In genomic region chr10:6402960-6403359, GRCh38 we compare ENCODE assay signal across 17 cellular contexts.
DNase-seq lines count a peak whose midpoint lies in the region; ATAC-seq, FAIRE-seq and TF ChIP-seq lines count a peak whose summit lies in the region.
"Had no signal": no experiment of that assay in that cellular context is flagged by ENCODE, and none has a peak within 500 bp of the region (broad histone marks: within the 10 kb centered on the region; RNA-seq: fewer than 3 reads in every experiment).

No MANE protein-coding gene starts in this region.

- CTCF ChIA-PET in A549 (lab: Yijun Ruan, JAX) = interaction anchor here (0.8 to 10.2 kb wide), 28 partner anchors 12 to 390 kb away, joined by 3 to 332 read pairs (median 16); partner anchors contain the start of gene PFKFB3

- no peaks in the 10 kb centered on the region for H3K36me3 ChIP-seq in skeletal muscle tissue (ENCODE audit: control insufficient read depth in 3 of 3, insufficient read depth in 3 of 3, low read length in 3 of 3)
- H3K36me3 ChIP-seq: BLaER1, HAP-1 had no signal

- H3K4me1 Mint-ChIP-seq in osteocyte (ENCODE audit: unreplicated experiment) = peaks cover 31% of the 10 kb centered on the region

- POLR2A ChIA-PET in A549 (lab: Yijun Ruan, JAX) = interaction anchor here (1.9 to 6.2 kb wide), 3 partner anchors 128 to 203 kb away, joined by 8 to 367 read pairs (median 16); partner anchors contain the start of gene PFKFB3

- no peaks in the 10 kb centered on the region for H3K36me3 Mint-ChIP-seq in osteocyte (ENCODE audit: unreplicated experiment)
- H3K36me3 Mint-ChIP-seq: CD4-positive, alpha-beta memory T cell had no signal

- no peaks in the 10 kb centered on the region for H3K27me3 ChIP-seq in dorsolateral prefrontal cortex
- no peaks in the 10 kb centered on the region for H3K27me3 ChIP-seq in skeletal muscle tissue (ENCODE audit: control insufficient read depth in 3 of 3, insufficient read depth in 3 of 3, low read length in 3 of 3)

- no peak for FAIRE-seq in A549 (lab: Jason Lieb, UNC)
- FAIRE-seq: GM12892, GM18507 had no signal

- ATAC-seq in A549 (no peak), HG02642 (IDR thresholded peaks at IDR 0.05; ENCODE audit: poor library complexity, unreplicated experiment) (no peak)

- WGBS in A549 (ENCODE audit: missing lambda C conversion rate) = 88% methylated on average over 8 of the region's 8 CpGs

- H3K4me1 ChIP-seq in A549 (peaks cover 65% of the 10 kb centered on the region), skeletal muscle tissue (ENCODE audit: control insufficient read depth in 3 of 3, insufficient read depth in 3 of 3, low read length in 3 of 3) (peaks cover 8 to 38% (median 14%) of the 10 kb centered on the region in 3 donors)
- H3K4me1 ChIP-seq: HAP-1 had no signal

- TF ChIP-seq CTCF in A549 (IDR thresholded peaks at IDR 0.05) (no peak), dorsolateral prefrontal cortex (IDR thresholded peaks at IDR 0.05 in 54 of 56, conservative IDR thresholded peaks at IDR 0.05 in 2 of 56; ENCODE audit: low read depth in 1 of 56, partially characterized antibody in 56 of 56) (no peak), osteocyte (IDR thresholded peaks at IDR 0.05) (no peak)

- H3K4me3 Mint-ChIP-seq in osteocyte (ENCODE audit: unreplicated experiment) = no peak overlapping the region
- H3K4me3 Mint-ChIP-seq: CD14-positive monocyte had no signal

- H3K9me3 ChIP-seq in A549 = no peaks in the 10 kb centered on the region
- no peaks in the 10 kb centered on the region for H3K9me3 ChIP-seq in skeletal muscle tissue (ENCODE audit: control insufficient read depth in 3 of 3, low read length in 3 of 3)
- H3K9me3 ChIP-seq: BLaER1, HAP-1 had no signal

- H3K27ac ChIP-seq in A549 = peak overlapping the region; percentile 91 to 96
- peak overlapping the region in 30 of 59 donors; percentile 0 to 85 (median 70) for H3K27ac ChIP-seq in dorsolateral prefrontal cortex
- no peak overlapping the region for H3K27ac ChIP-seq in skeletal muscle tissue (ENCODE audit: low read depth, low read length)
- H3K27ac ChIP-seq: 22Rv1, BLaER1 had no signal

- no peak for TF ChIP-seq EP300 in A549 (IDR thresholded peaks at IDR 0.05)

- H3K4me3 ChIP-seq in A549 (no peak overlapping the region), dorsolateral prefrontal cortex (no peak overlapping the region), skeletal muscle tissue (ENCODE audit: low read length in 3 of 3) (no peak overlapping the region)
- H3K4me3 ChIP-seq: BLaER1, HAP-1 had no signal

- intact Hi-C loops in dorsolateral prefrontal cortex (cut with DNase I) = loop anchor here (1.0 to 10.0 kb wide), 9 partner anchors 201 to 458 kb away; partner anchors contain the start of genes RBM17 (in 2 of the 2) and PFKFB3 (in 1 of the 2)

- peak overlapping the region; percentile 12 to 27 (median 18) for H3K9ac ChIP-seq in skeletal muscle tissue (ENCODE audit: low read depth in 1 of 3, low read length in 3 of 3)
- H3K9ac ChIP-seq: BLaER1 had no signal

- no peak for TF ChIP-seq POLR2A in A549 (IDR thresholded peaks at IDR 0.05; ENCODE audit: low read length)

- no peak overlapping the region for H3K27ac Mint-ChIP-seq in osteocyte (ENCODE audit: unreplicated experiment)

- H3K27me3 Mint-ChIP-seq in osteocyte (ENCODE audit: unreplicated experiment) = peaks cover 30% of the 10 kb centered on the region

- no peak overlapping the region for H3K4me2 ChIP-seq in A549
- H3K4me2 ChIP-seq: BLaER1 had no signal

- DNase-seq in A549 (ENCODE audit: low read depth in 1 of 2, low spot score in 1 of 2) (no peak), dorsolateral prefrontal cortex (no peak), osteocyte (ENCODE audit: extremely low spot score, unreplicated experiment) (peak; percentile 59), NCI-H1092 treated with DMSO at 0.1 percent for 48 hours (lab: John Stamatoyannopoulos, UW) (no peak)
- DNase-seq in activated naive CD4-positive, alpha-beta T cell treated with Interleukin-2 at 50 U/mL for 16 hours = no peak
- DNase-seq: CD4-positive, alpha-beta memory T cell; DMS153; DMS79; GDM1 had no signal

- H3K9me3 Mint-ChIP-seq in osteocyte (ENCODE audit: unreplicated experiment) = no peaks in the 10 kb centered on the region

- no peak for TF ChIP-seq RAD21 in A549 (conservative IDR thresholded peaks at IDR 0.05 in 1 of 2, IDR thresholded peaks at IDR 0.05 in 1 of 2)

TF ChIP-seq in A549, 52 proteins besides CTCF, POLR2A, EP300 and RAD21:
- TF ChIP-seq FOSB (CRISPR knock-in tag; IDR thresholded peaks at IDR 0.05) (no peak), E2F6 (IDR thresholded peaks at IDR 0.05; ENCODE audit: borderline replicate concordance, low read depth) (no peak), RNF2 (IDR thresholded peaks at IDR 0.05; ENCODE audit: borderline replicate concordance, low read depth) (no peak), ESRRA (IDR thresholded peaks at IDR 0.05; ENCODE audit: borderline replicate concordance, low read length) (no peak), PHF8 (IDR thresholded peaks at IDR 0.05; ENCODE audit: borderline replicate concordance, low read depth) (no peak), BCL3 (IDR thresholded peaks at IDR 0.05) (no peak), RFX5 (IDR thresholded peaks at IDR 0.05) (no peak), POLR2AphosphoS2 (conservative IDR thresholded peaks at IDR 0.05; ENCODE audit: low read length) (no peak), MYC (IDR thresholded peaks at IDR 0.05; ENCODE audit: borderline replicate concordance, low read length) (no peak), TP53 (CRISPR knock-in tag; IDR thresholded peaks at IDR 0.05) (no peak), PBX3 (IDR thresholded peaks at IDR 0.05) (no peak), RARB (CRISPR knock-in tag; IDR thresholded peaks at IDR 0.05) (no peak), SMC3 (IDR thresholded peaks at IDR 0.05) (no peak), CHD2 (IDR thresholded peaks at IDR 0.05; ENCODE audit: low read length, partially characterized antibody) (no peak), HOXA7 (CRISPR knock-in tag; IDR thresholded peaks at IDR 0.05) (no peak)
